ENCODE assay signal across 20 cellular contexts in genomic region chr2:202113571-202114142, GRCh38. TPM values are rescaled to one million over a fixed set of nuclear protein-coding genes. Genes with fewer than 3 reads are reported as not detected.
A peak's percentile ranks its signal among the peaks of the same experiment; 100 is the strongest.
DNase-seq lines count a peak whose midpoint lies in the region; ATAC-seq and TF ChIP-seq lines count a peak whose summit lies in the region.
"Had no signal": no experiment of that assay in that cellular context is flagged by ENCODE, and none has a peak within 500 bp of the region (broad histone marks: within the 10 kb centered on the region; RNA-seq: fewer than 3 reads in every experiment).

No MANE protein-coding gene starts in this region.

- H3K27ac Mint-ChIP-seq in osteocyte (ENCODE audit: unreplicated experiment), result no peak overlapping the region
- H3K27ac Mint-ChIP-seq: activated T-helper 17 cell treated with anti-CD3 and anti-CD28 coated beads, Interleukin-2, amount 50 U/mL, for 72 hours; CD8-positive, alpha-beta memory T cell; H9; stimulated activated naive CD8-positive, alpha-beta T cell treated with anti-CD3 and anti-CD28 coated beads, Interleukin-15, Interleukin-2, amounts not matched to agents 100 ng/mL and 50 ng/mL, for 24 hours had no signal

- ATAC-seq in HG03342 (IDR thresholded peaks at IDR 0.05; ENCODE audit: unreplicated experiment), result no peak
- ATAC-seq: activated T-helper 17 cell treated with anti-CD3 and anti-CD28 coated beads, Interleukin-2, amount 50 U/mL, for 72 hours; psoas muscle had no signal

- TF ChIP-seq CTCF in AG04449 (IDR thresholded peaks at IDR 0.05; ENCODE audit: insufficient read depth, low read length, missing control alignments), result no peak
- TF ChIP-seq CTCF in epithelial cell of esophagus (IDR thresholded peaks at IDR 0.05; ENCODE audit: insufficient read depth, low read depth, low read length, missing control alignments), result no peak
- TF ChIP-seq CTCF in osteocyte (IDR thresholded peaks at IDR 0.05), result no peak

- no peak for DNase-seq in AG04449 (ENCODE audit: low read depth, low spot score)
- DNase-seq in Daoy (ENCODE audit: low read depth), result peak; percentile 69
- peak; percentile 35 for DNase-seq in NCI-H748 treated with DMSO at 0.1 percent for 48 hours (lab: John Stamatoyannopoulos, UW)
- DNase-seq in epithelial cell of esophagus (ENCODE audit: low read depth), result peak; percentile 50
- no peak for DNase-seq in SKM-1 (lab: John Stamatoyannopoulos, UW; ENCODE audit: unreplicated experiment)
- DNase-seq in SW480 (ENCODE audit: low spot score), result no peak
- DNase-seq in osteocyte (ENCODE audit: extremely low spot score, unreplicated experiment), result no peak
- DNase-seq: CD8-positive, alpha-beta memory T cell; H9; KG1; midbrain; NCI-H226; psoas muscle; SHP77; stimulated activated CD4-positive, alpha-beta T cell treated with anti-CD3 and anti-CD28 coated beads, Interleukin-4, amount 100 ng/mL, for 1 hour had no signal

- no peaks in the 10 kb centered on the region for H3K27me3 Mint-ChIP-seq in osteocyte (ENCODE audit: unreplicated experiment)

- H3K36me3 Mint-ChIP-seq in osteocyte (ENCODE audit: unreplicated experiment), result no peaks in the 10 kb centered on the region
- H3K36me3 Mint-ChIP-seq: CD8-positive, alpha-beta memory T cell had no signal

- peaks cover 37% of the 10 kb centered on the region for H3K4me1 Mint-ChIP-seq in osteocyte (ENCODE audit: unreplicated experiment)
- H3K4me1 Mint-ChIP-seq: activated T-helper 17 cell treated with anti-CD3 and anti-CD28 coated beads, Interleukin-2, amount 50 U/mL, for 72 hours; CD8-positive, alpha-beta memory T cell; central memory CD8-positive, alpha-beta T cell had no signal

- peak overlapping the region; percentile 33 for H3K4me3 ChIP-seq in AG04449 (ENCODE audit: low read depth, low read length)
- H3K4me3 ChIP-seq in epithelial cell of esophagus (ENCODE audit: low read length), result no peak overlapping the region
- H3K4me3 ChIP-seq: esophagus muscularis mucosa, psoas muscle had no signal

- no peak overlapping the region for H3K4me3 Mint-ChIP-seq in osteocyte (ENCODE audit: unreplicated experiment)
- H3K4me3 Mint-ChIP-seq: activated T-helper 17 cell treated with anti-CD3 and anti-CD28 coated beads, Interleukin-2, amount 50 U/mL, for 72 hours; CD8-positive, alpha-beta memory T cell; central memory CD8-positive, alpha-beta T cell; H9; stimulated activated naive CD8-positive, alpha-beta T cell treated with anti-CD3 and anti-CD28 coated beads, Interleukin-15, Interleukin-2, amounts not matched to agents 100 ng/mL and 50 ng/mL, for 24 hours had no signal

- no peaks in the 10 kb centered on the region for H3K9me3 Mint-ChIP-seq in osteocyte (ENCODE audit: unreplicated experiment)
- H3K9me3 Mint-ChIP-seq: activated T-helper 17 cell treated with anti-CD3 and anti-CD28 coated beads, Interleukin-2, amount 50 U/mL, for 72 hours; CD8-positive, alpha-beta memory T cell; central memory CD8-positive, alpha-beta T cell; H9; stimulated activated naive CD8-positive, alpha-beta T cell treated with anti-CD3 and anti-CD28 coated beads, Interleukin-15, Interleukin-2, amounts not matched to agents 100 ng/mL and 50 ng/mL, for 24 hours had no signal

- POLR2A ChIA-PET in AG04449 (lab: Yijun Ruan, JAX), result no interaction called here

- CTCF ChIA-PET in AG04449 (lab: Yijun Ruan, JAX), result interaction anchor here (1.1 to 5.7 kb wide), 3 partner anchors 9 to 253 kb away, joined by 3 to 39 read pairs (median 6); no protein-coding TSS in a partner anchor

RNA-seq across cellular contexts. Expression of gene KIAA2012, which starts 40.6 kb away (rescaled TPM):
- not detected in 2 replicates for total RNA-seq in Daoy (2014; rRNA removed; shearing (Covaris generic))
- total RNA-seq in osteocyte, result not detected in 2 replicates
- total RNA-seq: activated T-helper 17 cell treated with anti-CD3 and anti-CD28 coated beads, Interleukin-2, amount 50 U/mL, for 72 hours; CD8-positive, alpha-beta memory T cell; H9 had no signal

Comparison
In these comparisons a context has a peak if more than half of its experiments do, and no peak if none do; other contexts are left out.
1. DNase-seq: peak in Daoy (single experiment), NCI-H748 treated with DMSO at 0.1 percent for 48 hours (single experiment) and epithelial cell of esophagus (single experiment); none in AG04449 (single experiment), SKM-1 (single experiment), SW480 (single experiment) and osteocyte (single experiment).